Comparison of ENCODE assay signal across 9 cellular contexts in genomic region chr13:77565635-77566034, GRCh38. TPM values are rescaled to one million over a fixed set of nuclear protein-coding genes. Genes with fewer than 3 reads are reported as not detected.
DNase-seq lines count a peak whose midpoint lies in the region; ATAC-seq, FAIRE-seq and TF ChIP-seq lines count a peak whose summit lies in the region.
"Had no signal": no experiment of that assay in that cellular context is flagged by ENCODE, and none has a peak within 500 bp of the region (broad histone marks: within the 10 kb centered on the region; RNA-seq: fewer than 3 reads in every experiment).

No MANE protein-coding gene starts in this region.

- H3K36me3 ChIP-seq in K562 (ENCODE audit: control insufficient read depth, insufficient read depth, low read length): no peaks in the 10 kb centered on the region
- peaks cover 0 to 1% of the 10 kb centered on the region in 2 donors for H3K36me3 ChIP-seq in lung (ENCODE audit: control insufficient read depth in 2 of 2, insufficient read depth in 2 of 2, low read length in 2 of 2)

- intact Hi-C loops in K562 (cut with micrococcal nuclease): loop anchor here (10.0 kb wide), 1 partner anchor 71 kb away; no protein-coding TSS in a partner anchor

- no peak overlapping the region for H3K27ac Mint-ChIP-seq in immature natural killer cell
- H3K27ac Mint-ChIP-seq: CD4-positive, alpha-beta memory T cell had no signal

- POLR2A ChIA-PET in K562 (lab: Yijun Ruan, JAX): no interaction called here

- no peaks in the 10 kb centered on the region for H3K4me1 Mint-ChIP-seq in immature natural killer cell
- H3K4me1 Mint-ChIP-seq: CD4-positive, alpha-beta memory T cell had no signal

- peak; percentile 19 to 56; a peak in 2 of 4 replicates for TF ChIP-seq RAD21 in K562 (CRISPR knock-in tag; conservative IDR thresholded peaks at IDR 0.05 in 1 of 2, IDR thresholded peaks at IDR 0.05 in 1 of 2)

- H3K9ac ChIP-seq in K562 (ENCODE audit: insufficient read depth in 1 of 2, low read depth in 2 of 2, low read length in 2 of 2): no peak overlapping the region

- no peaks in the 10 kb centered on the region for H3K9me1 ChIP-seq in K562 (ENCODE audit: control insufficient read depth, insufficient read depth, low read length)

- peaks cover 2 to 8% (median 5%) of the 10 kb centered on the region in 3 donors for H3K27me3 Mint-ChIP-seq in immature natural killer cell (ENCODE audit: low read depth in 3 of 3)

- 0% methylated on average over 2 of the region's 2 CpGs for WGBS in K562 (ENCODE audit: insufficient coverage, low coverage, missing lambda C conversion rate)
- WGBS in lung, 2 donors: 8 to 11% methylated on average over 2 of the region's 2 CpGs

- no peak overlapping the region for H3K4me3 Mint-ChIP-seq in immature natural killer cell
- H3K4me3 Mint-ChIP-seq: CD4-positive, alpha-beta memory T cell had no signal

- ATAC-seq in HG02571 (IDR thresholded peaks at IDR 0.05; ENCODE audit: unreplicated experiment) (peak; percentile 54), K562 (peak; percentile 61; the same call in 1 of the 3 replicates), lung (ENCODE audit: insufficient read depth, low FRiP score) (peak; percentile 61)

- H3K4me1 ChIP-seq in K562 (replicated peaks in 1 of 2; ENCODE audit: control insufficient read depth in 2 of 2, insufficient read depth in 2 of 2, low read length in 2 of 2) (no peaks in the 10 kb centered on the region), lung (ENCODE audit: control insufficient read depth in 2 of 2, insufficient read depth in 2 of 2, low read length in 2 of 2) (no peaks in the 10 kb centered on the region)

- no peak overlapping the region for H3K4me2 ChIP-seq in K562 (ENCODE audit: insufficient read depth, low read length)

- BruUV-seq in K562 (replicated peaks; lab: Mats Ljungman, UMichigan): no TSS peak

- no peaks in the 10 kb centered on the region for H3K36me3 Mint-ChIP-seq in immature natural killer cell
- H3K36me3 Mint-ChIP-seq: CD4-positive, alpha-beta memory T cell had no signal

- H3K79me2 ChIP-seq in K562 (ENCODE audit: control insufficient read depth, insufficient read depth, low read length): no peaks in the 10 kb centered on the region

- no peak for FAIRE-seq in K562 (lab: Jason Lieb, UNC)

- TF ChIP-seq POLR2A in K562 (conservative IDR thresholded peaks at IDR 0.05): no peak

- peak; percentile 1 for DNase-seq in NCI-H2107 treated with DMSO at 0.1 percent for 48 hours (lab: John Stamatoyannopoulos, UW; ENCODE audit: unreplicated experiment)
- no peak for DNase-seq in NCI-H2107 (lab: John Stamatoyannopoulos, UW)
- peak; percentile 53 for DNase-seq in NCI-H1694 (lab: John Stamatoyannopoulos, UW)
- peak in 3 of 4 experiments; percentile 5 to 6 (median 5) for DNase-seq in K562 (ENCODE audit: extremely low read depth in 1 of 4, low spot score in 3 of 4)
- DNase-seq in lung (ENCODE audit: low spot score): no peak
- no peak for DNase-seq in GM19240 (ENCODE audit: insufficient read length, low spot score)
- DNase-seq in immature natural killer cell: no peak

- CTCF ChIA-PET in K562 (lab: Yijun Ruan, JAX; ENCODE audit: low intra/inter-chr PET ratio): interaction anchor here (0.5 kb wide), 1 partner anchor 189 kb away, joined by 3 read pairs; no protein-coding TSS in a partner anchor

- H2AFZ ChIP-seq in K562 (ENCODE audit: low read depth, low read length): no peak overlapping the region

- H3K27ac ChIP-seq in K562 (ENCODE audit: extremely low read depth, low read depth, low read length): no peak overlapping the region
- H3K27ac ChIP-seq in lung (ENCODE audit: low read depth in 1 of 2, low read length in 1 of 2): no peak overlapping the region

- no peaks in the 10 kb centered on the region for H3K9me3 Mint-ChIP-seq in immature natural killer cell
- H3K9me3 Mint-ChIP-seq: CD4-positive, alpha-beta memory T cell had no signal

- H3K27me3 ChIP-seq in K562 (ENCODE audit: control insufficient read depth in 2 of 2, insufficient read depth in 2 of 2, low read length in 2 of 2) (no peaks in the 10 kb centered on the region; a peak in 1 of 5 replicates), lung (ENCODE audit: control insufficient read depth, insufficient read depth) (no peaks in the 10 kb centered on the region)

- in situ Hi-C loops in K562 (cut with MboI): no loop called here

- no peaks in the 10 kb centered on the region for H4K20me1 ChIP-seq in K562 (replicated peaks; ENCODE audit: control insufficient read depth, insufficient read depth, low read length)

- H3K9me3 ChIP-seq in K562 (replicated peaks; ENCODE audit: control insufficient read depth, insufficient read depth, low read depth, low read length) (no peaks in the 10 kb centered on the region), lung (ENCODE audit: control insufficient read depth in 2 of 2, insufficient read depth in 1 of 2, low read length in 1 of 2) (no peaks in the 10 kb centered on the region)

- H3K4me3 ChIP-seq in K562 (no peak overlapping the region), lung (no peak overlapping the region)

- no peak for TF ChIP-seq EP300 in K562 (IDR thresholded peaks at IDR 0.05; ENCODE audit: low read length)

- TF ChIP-seq CTCF in K562 (IDR thresholded peaks at IDR 0.05 in 2 of 3, conservative IDR thresholded peaks at IDR 0.05 in 1 of 3; ENCODE audit: insufficient read depth in 2 of 3, low read depth in 1 of 3, low read length in 3 of 3) (peak in 1 of 3 experiments; percentile 44; a peak in 2 of 6 replicates), lung (IDR thresholded peaks at IDR 0.05; ENCODE audit: control extremely low read depth, extremely low read depth) (peak; percentile 1)

TF ChIP-seq in K562, 482 proteins besides CTCF, POLR2A, EP300 and RAD21:
- TF ChIP-seq MBD1 (CRISPR knock-in tag; IDR thresholded peaks at IDR 0.05) (no peak), KLF13 (tag; IDR thresholded peaks at IDR 0.05; ENCODE audit: borderline replicate concordance, low read depth) (no peak), RBM25 (IDR thresholded peaks at IDR 0.05; ENCODE audit: low read depth, low read length, severe bottlenecking) (no peak), NCOA6 (IDR thresholded peaks at IDR 0.05) (no peak), ZSCAN29 (IDR thresholded peaks at IDR 0.05) (no peak), BRF1 (IDR thresholded peaks at IDR 0.05; ENCODE audit: borderline replicate concordance, extremely low read depth, insufficient read length) (no peak)

RNA-seq across cellular contexts. Expression of gene SCEL, which starts 30.1 kb away (rescaled TPM):
- total RNA-seq in K562 (2011; cell fraction: chromatin; rRNA removed; ENCODE audit: low replicate concordance): not detected in 2 replicates
- not detected in 2 replicates for total RNA-seq in K562 (2011; cell fraction: nucleolus; rRNA removed)
- total RNA-seq in K562 (2011; cell fraction: nucleoplasm; rRNA removed): not detected in 2 replicates
- total RNA-seq in K562 (2014; rRNA removed) (not detected in 2 replicates), K562 (2014; rRNA removed; fragmentation: Illumina TruSeq; extraction: Trizol) (not detected in 2 replicates), K562 (2015; rRNA removed; fragmentation: Illumina TruSeq; extraction: Trizol) (not detected in 2 replicates), K562 (2021) (not detected in 2 replicates), lung (10 to 100 TPM in 1 of 2 donors, 1 to 10 TPM in 1; 6.0 to 30.9 TPM)
- polyA plus RNA-seq in K562 (2011; rRNA removed) (not detected in 2 replicates), K562 (2014; fragmentation: Illumina TruSeq; extraction: Trizol) (not detected in 2 replicates), K562 (2014; fragmentation: Nextera tagmentation; extraction: Ambion mirVana) (not detected), K562 (2014; rRNA removed) (not detected in 2 replicates), lung (10 to 100 TPM; 18.6 to 62.1 TPM), immature natural killer cell (not detected)
- polyA plus RNA-seq in K562 (2011; cell fraction: cytosol; rRNA removed): not detected in 2 replicates
- polyA plus RNA-seq in K562 (2011; cell fraction: nucleus; rRNA removed): not detected in 2 replicates
- polyA plus RNA-seq in K562 (2012): not detected in 2 replicates
- polyA minus RNA-seq in K562 (2011; rRNA and poly(A)+ RNA removed): not detected in 2 replicates
- polyA minus RNA-seq in K562 (2011; cell fraction: cytosol; rRNA and poly(A)+ RNA removed): not detected in 2 replicates
- polyA minus RNA-seq in K562 (2011; cell fraction: nucleus; rRNA and poly(A)+ RNA removed): not detected in 2 replicates
- total RNA-seq: CD4-positive, alpha-beta memory T cell had no signal
- polyA plus RNA-seq: CD4-positive, alpha-beta memory T cell had no signal

Comparison
In these comparisons a context has a peak if more than half of its experiments do, and no peak if none do; other contexts are left out.
1. DNase-seq: peak in NCI-H2107 treated with DMSO at 0.1 percent for 48 hours (single experiment), NCI-H1694 (single experiment) and K562 (3 of 4); none in NCI-H2107 (single experiment), lung (single experiment), GM19240 (single experiment) and immature natural killer cell (0 of 3).
2. RNA of gene SCEL, which starts 30.1 kb away (polyA plus RNA-seq): 18.6 to 62.1 TPM in lung; not detected in K562 and not detected in immature natural killer cell; every median in the first group is over 10 times any median in the second.
3. Peak in every context shown above with its lines, with median percentiles within 50 percentile points of each other: ATAC-seq.